In genomic region chr9:131478421-131478868, GRCh38 we compare ENCODE assay signal across 8 cellular contexts. TPM values are rescaled to one million over a fixed set of nuclear protein-coding genes. Genes with fewer than 3 reads are reported as not detected.
DNase-seq lines count a peak whose midpoint lies in the region; ATAC-seq and TF ChIP-seq lines count a peak whose summit lies in the region.

No MANE protein-coding gene starts in this region.

- H3K36me3 Mint-ChIP-seq in T-helper 1 cell treated with Interleukin-12 subunit alpha and Interleukin-12 subunit beta and Interleukin-4 antibody, amounts not matched to agents 30 μg/mL and 1 μg/mL, for 36 hours (ENCODE audit: low read depth), result peaks cover 36% of the 10 kb centered on the region

- no peak overlapping the region for H3K27ac ChIP-seq in 22Rv1
- H3K27ac ChIP-seq in GM23248, result no peak overlapping the region
- no peak overlapping the region for H3K27ac ChIP-seq in ascending aorta

- H3K9ac ChIP-seq in GM23248, result no peak overlapping the region

- no peaks in the 10 kb centered on the region for H3K27me3 ChIP-seq in GM23248 (replicated peaks; ENCODE audit: insufficient read depth)
- no peaks in the 10 kb centered on the region for H3K27me3 ChIP-seq in ascending aorta
- no peaks in the 10 kb centered on the region for H3K27me3 ChIP-seq in kidney epithelial cell (ENCODE audit: control insufficient read depth, insufficient read depth, low read length)

- H2AFZ ChIP-seq in GM23248, result no peak overlapping the region

- DNase-seq in GM23248, result peak; percentile 56
- DNase-seq in ascending aorta (ENCODE audit: low spot score in 2 of 2), result no peak
- DNase-seq in kidney epithelial cell (ENCODE audit: low read depth), result no peak
- DNase-seq in stimulated activated CD8-positive, alpha-beta memory T cell treated with anti-CD3 and anti-CD28 coated beads, Interleukin-2, amount 100 ng/mL, for 1 hour (ENCODE audit: low read depth in 2 of 2), result peak; percentile 8 to 35

- TF ChIP-seq CTCF in 22Rv1 (IDR thresholded peaks at IDR 0.05) (peak; percentile 84), ascending aorta (IDR thresholded peaks at IDR 0.05) (peak; percentile 34 to 69 (median 38)), kidney epithelial cell (IDR thresholded peaks at IDR 0.05; ENCODE audit: insufficient read depth, low read length, poor library complexity, severe bottlenecking) (peak; percentile 69)

- no peak overlapping the region for H3K4me2 ChIP-seq in GM23248 (ENCODE audit: unreplicated experiment)

- in situ Hi-C loops in GM23248 (cut with MboI), result no loop called here

- H3K9me3 ChIP-seq in GM23248 (ENCODE audit: low read depth), result no peaks in the 10 kb centered on the region
- H3K9me3 ChIP-seq in ascending aorta, result no peaks in the 10 kb centered on the region

- H3K4me1 ChIP-seq in GM23248 (ENCODE audit: insufficient read depth) (no peaks in the 10 kb centered on the region), ascending aorta (no peaks in the 10 kb centered on the region)

- peaks cover 4% of the 10 kb centered on the region for H3K4me1 Mint-ChIP-seq in T-helper 1 cell treated with Interleukin-12 subunit alpha and Interleukin-12 subunit beta and Interleukin-4 antibody, amounts not matched to agents 30 μg/mL and 1 μg/mL, for 36 hours (ENCODE audit: low read depth)

- H3K27me3 Mint-ChIP-seq in T-helper 1 cell treated with Interleukin-12 subunit alpha and Interleukin-12 subunit beta and Interleukin-4 antibody, amounts not matched to agents 30 μg/mL and 1 μg/mL, for 36 hours (ENCODE audit: low read depth), result no peaks in the 10 kb centered on the region

- H3K9me3 Mint-ChIP-seq in T-helper 1 cell treated with Interleukin-12 subunit alpha and Interleukin-12 subunit beta and Interleukin-4 antibody, amounts not matched to agents 30 μg/mL and 1 μg/mL, for 36 hours, result no peaks in the 10 kb centered on the region

- intact Hi-C loops in ascending aorta (cut with DNase I), result loop anchor here (5.0 kb wide), 1 partner anchor 126 kb away; no protein-coding TSS in a partner anchor

- H3K36me3 ChIP-seq in GM23248 (ENCODE audit: low read depth), result peaks cover 57% of the 10 kb centered on the region
- H3K36me3 ChIP-seq in ascending aorta, result peaks cover 91 to 98% of the 10 kb centered on the region in 2 donors
- peaks cover 23% of the 10 kb centered on the region for H3K36me3 ChIP-seq in kidney epithelial cell (ENCODE audit: control insufficient read depth, insufficient read depth, low read length)

- H3K79me2 ChIP-seq in GM23248 (ENCODE audit: insufficient read depth), result peaks cover 61% of the 10 kb centered on the region

- H4K20me1 ChIP-seq in GM23248 (ENCODE audit: insufficient read depth), result no peaks in the 10 kb centered on the region

- H3K4me3 ChIP-seq in GM23248, result no peak overlapping the region
- H3K4me3 ChIP-seq in ascending aorta, result no peak overlapping the region
- no peak overlapping the region for H3K4me3 ChIP-seq in kidney epithelial cell (ENCODE audit: low read depth, low read length)

- 46 to 54% methylated on average over 11 to 12 of the region's 12 CpGs for WGBS in GM23248 (ENCODE audit: low coverage in 1 of 2, low lambda C conversion rate in 2 of 2, missing lambda C conversion rate in 2 of 2), 2 experiments

- H3F3A ChIP-seq in GM23248 (ENCODE audit: insufficient read depth), result no peaks in the 10 kb centered on the region

- H3K4me3 Mint-ChIP-seq in T-helper 1 cell treated with Interleukin-12 subunit alpha and Interleukin-12 subunit beta and Interleukin-4 antibody, amounts not matched to agents 30 μg/mL and 1 μg/mL, for 36 hours, result no peak overlapping the region

- H3K27ac Mint-ChIP-seq in T-helper 1 cell treated with Interleukin-12 subunit alpha and Interleukin-12 subunit beta and Interleukin-4 antibody, amounts not matched to agents 30 μg/mL and 1 μg/mL, for 36 hours, result peak overlapping the region; percentile 57

- no peak for ATAC-seq in GM21576 (IDR thresholded peaks at IDR 0.05; ENCODE audit: unreplicated experiment)
- ATAC-seq in GM21515 (IDR thresholded peaks at IDR 0.05; ENCODE audit: unreplicated experiment), result no peak

- H3K9me2 ChIP-seq in GM23248 (ENCODE audit: insufficient read depth), result no peaks in the 10 kb centered on the region

RNA-seq across cellular contexts. Expression of gene POMT1, which starts 24.3 kb away (rescaled TPM):
- 32.9 and 46.0 TPM in 2 replicates for total RNA-seq in GM23248 (2014; rRNA removed; shearing (Covaris generic))
- 28.4 and 29.4 TPM in 2 replicates for polyA plus RNA-seq in GM23248 (2016; fragmentation: Nextera tagmentation; extraction: Ambion mirVana)
- 128 TPM for total RNA-seq in ascending aorta
- 27.9 and 29.3 TPM in 2 replicates for total RNA-seq in kidney epithelial cell

RNA-seq across cellular contexts. Expression of gene UCK1, which starts 52.6 kb away (rescaled TPM):
- total RNA-seq in GM23248 (2014; rRNA removed; shearing (Covaris generic)), result 22.0 and 31.3 TPM in 2 replicates
- polyA plus RNA-seq in GM23248 (2016; fragmentation: Nextera tagmentation; extraction: Ambion mirVana), result 22.6 and 24.7 TPM in 2 replicates
- total RNA-seq in ascending aorta, result 39.8 TPM
- 17.7 and 19.8 TPM in 2 replicates for total RNA-seq in kidney epithelial cell

Comparison
In these comparisons a context has a peak if more than half of its experiments do, and no peak if none do; other contexts are left out.
1. DNase-seq: peak in GM23248 (single experiment) and stimulated activated CD8-positive, alpha-beta memory T cell treated with anti-CD3 and anti-CD28 coated beads, Interleukin-2, amount 100 ng/mL, for 1 hour (2 of 2); none in ascending aorta (0 of 2) and kidney epithelial cell (single experiment).
2. Peak in every context shown above with its lines, with median percentiles within 50 percentile points of each other: CTCF ChIP-seq.